8 cellular contexts compared by ENCODE assay signal in the genomic region with DNA sequence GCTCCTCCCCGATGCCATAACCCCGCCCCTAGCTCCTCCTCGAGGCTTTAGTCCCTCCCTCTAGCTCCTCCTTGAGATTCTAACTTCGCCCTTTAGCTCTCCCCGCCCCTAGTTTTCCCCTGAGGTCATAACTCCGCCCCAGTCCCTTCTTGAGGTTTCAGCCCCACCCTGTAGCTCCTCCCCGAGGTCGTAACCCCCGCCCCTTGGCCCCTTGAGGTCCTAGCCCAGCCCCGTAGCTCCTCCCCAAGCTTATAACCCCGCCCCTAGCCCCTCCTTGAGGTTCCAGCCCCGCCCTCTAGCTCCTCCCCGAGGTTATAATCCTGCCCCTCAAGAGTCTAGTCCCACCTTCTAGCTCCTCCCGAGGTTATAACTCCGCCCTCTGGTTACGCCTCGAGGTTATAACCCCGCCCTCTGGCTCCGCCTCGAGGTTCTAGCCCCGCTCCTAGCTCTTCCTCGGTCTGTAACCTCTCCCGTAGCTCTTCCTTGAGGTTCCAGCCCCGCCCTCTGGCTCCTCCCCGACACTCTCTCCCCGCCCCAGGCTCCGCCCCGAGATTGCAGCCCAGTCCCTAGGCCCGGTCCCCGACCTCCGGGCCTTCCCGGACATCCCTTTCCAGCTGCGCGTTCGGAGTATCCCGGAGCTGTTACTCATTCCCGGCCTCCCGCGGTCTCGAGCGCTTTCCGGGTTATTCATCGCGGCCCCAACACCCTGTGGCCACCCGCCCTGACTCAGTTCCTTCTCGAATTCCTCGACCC. TPM values are rescaled to one million over a fixed set of nuclear protein-coding genes. Genes with fewer than 3 reads are reported as not detected.
DNase-seq lines count a peak whose midpoint lies in the region; ATAC-seq and TF ChIP-seq lines count a peak whose summit lies in the region.

No MANE protein-coding gene starts in this region.

- peak overlapping the region; percentile 77 for H2AFZ ChIP-seq in parathyroid adenoma

- H3K9me3 ChIP-seq in adipocyte (ENCODE audit: control insufficient read depth, low read length) (no peaks in the 10 kb centered on the region), cardiac muscle cell (ENCODE audit: low read depth) (no peaks in the 10 kb centered on the region), parathyroid adenoma (ENCODE audit: control insufficient read depth, low read length) (no peaks in the 10 kb centered on the region), tibial nerve (no peaks in the 10 kb centered on the region)

- peak; percentile 88 for ATAC-seq in HG02588 (IDR thresholded peaks at IDR 0.05; ENCODE audit: unreplicated experiment)

- no peak for TF ChIP-seq CTCF in GM06990 (IDR thresholded peaks at IDR 0.05; ENCODE audit: insufficient read depth, low read length, poor library complexity, severe bottlenecking)
- TF ChIP-seq CTCF in cardiac muscle cell (IDR thresholded peaks at IDR 0.05; ENCODE audit: low read depth, low read length): no peak
- TF ChIP-seq CTCF in parathyroid adenoma (IDR thresholded peaks at IDR 0.05): no peak
- TF ChIP-seq CTCF in tibial nerve (IDR thresholded peaks at IDR 0.05): no peak

- TF ChIP-seq POLR2A in tibial nerve (IDR thresholded peaks at IDR 0.05): peak; percentile 61 to 82

- TF ChIP-seq EP300 in tibial nerve (IDR thresholded peaks at IDR 0.05): peak; percentile 53 to 89

- peak overlapping the region; percentile 95 for H3K9ac ChIP-seq in adipocyte (ENCODE audit: low read length)
- no peak overlapping the region for H3K9ac ChIP-seq in parathyroid adenoma

- H3K27me3 ChIP-seq in GM06990 (replicated peaks; ENCODE audit: control insufficient read depth, insufficient read depth, low read length) (no peaks in the 10 kb centered on the region; the same call in none of the 2 replicates), adipocyte (replicated peaks; ENCODE audit: control insufficient read depth, insufficient read depth, low read length) (no peaks in the 10 kb centered on the region), cardiac muscle cell (peaks cover 20% of the 10 kb centered on the region), parathyroid adenoma (ENCODE audit: control insufficient read depth, insufficient read depth, low read length) (no peaks in the 10 kb centered on the region), tibial nerve (no peaks in the 10 kb centered on the region)

- WGBS in tibial nerve, 2 donors: 1% methylated on average over 42 to 47 of the region's 47 CpGs

- no peaks in the 10 kb centered on the region for H3K36me3 ChIP-seq in GM06990 (ENCODE audit: control insufficient read depth, insufficient read depth, low read length)
- peaks cover 36% of the 10 kb centered on the region for H3K36me3 ChIP-seq in adipocyte (ENCODE audit: control insufficient read depth, insufficient read depth, low read length, severe bottlenecking)
- no peaks in the 10 kb centered on the region for H3K36me3 ChIP-seq in cardiac muscle cell
- H3K36me3 ChIP-seq in parathyroid adenoma (ENCODE audit: control insufficient read depth, insufficient read depth, low read length): no peaks in the 10 kb centered on the region
- peaks cover 0 to 34% (median 0%) of the 10 kb centered on the region in 3 donors for H3K36me3 ChIP-seq in tibial nerve

- peaks cover 24% of the 10 kb centered on the region for H3K4me1 ChIP-seq in adipocyte (ENCODE audit: control insufficient read depth, insufficient read depth, low read length)
- H3K4me1 ChIP-seq in cardiac muscle cell (ENCODE audit: low read depth): peaks cover 7% of the 10 kb centered on the region
- H3K4me1 ChIP-seq in parathyroid adenoma: no peaks in the 10 kb centered on the region
- H3K4me1 ChIP-seq in tibial nerve: peaks cover 0 to 36% (median 14%) of the 10 kb centered on the region in 4 donors

- H3K4me3 ChIP-seq in GM06990 (replicated peaks; ENCODE audit: low read depth, low read length) (peak overlapping the region; percentile 60), adipocyte (ENCODE audit: low read length) (peak overlapping the region; percentile 93), cardiac muscle cell (peak overlapping the region; percentile 28), parathyroid adenoma (ENCODE audit: low read depth, low read length) (peak overlapping the region; percentile 75), tibial nerve (peak overlapping the region; percentile 44 to 70 (median 64))

- H3K27ac ChIP-seq in cardiac muscle cell (no peak overlapping the region), parathyroid adenoma (peak overlapping the region; percentile 83), tibial nerve (peak overlapping the region; percentile 75 to 96 (median 92))

- peak; percentile 91 for DNase-seq in GM06990 (ENCODE audit: extremely low read depth, insufficient read length)
- DNase-seq in NCI-H1048 (lab: John Stamatoyannopoulos, UW): peak; percentile 89
- peak; percentile 73 to 90 for DNase-seq in SW 1271 (lab: John Stamatoyannopoulos, UW)
- peak; percentile 100 for DNase-seq in adipocyte (ENCODE audit: low read depth)
- DNase-seq in cardiac muscle cell (ENCODE audit: low read depth in 1 of 2, low spot score in 1 of 2): peak; percentile 99 to 100
- peak; percentile 99 for DNase-seq in tibial nerve (ENCODE audit: low spot score in 2 of 2)

- no peaks in the 10 kb centered on the region for H3K79me2 ChIP-seq in parathyroid adenoma

- peak overlapping the region; percentile 83 for H3K4me2 ChIP-seq in parathyroid adenoma (ENCODE audit: low read length)

RNA-seq across cellular contexts. Expression of a gene that starts 1.4 kb away (rescaled TPM):
- 2.0 and 7.5 TPM in 2 replicates for total RNA-seq in cardiac muscle cell
- polyA plus RNA-seq in cardiac muscle cell: 3.8 TPM in 2 replicates
- 10 to 100 TPM; 12.9 to 19.7 (median 16.4) TPM for total RNA-seq in tibial nerve

RNA-seq across cellular contexts. Expression of a gene that starts 28.9 kb away (rescaled TPM):
- total RNA-seq in cardiac muscle cell (40.5 and 59.6 TPM in 2 replicates), tibial nerve (100 to 1,000 TPM in 2 of 4 donors, 10 to 100 TPM in 2; 85.2 to 108 (median 102) TPM)
- 12.3 and 13.3 TPM in 2 replicates for polyA plus RNA-seq in cardiac muscle cell

RNA-seq across cellular contexts. Expression of a gene that starts 47.3 kb away (rescaled TPM):
- total RNA-seq in cardiac muscle cell: not detected in 2 replicates
- not detected in 2 replicates for polyA plus RNA-seq in cardiac muscle cell
- total RNA-seq in tibial nerve: not detected

RNA-seq across cellular contexts. Expression of a gene that starts 49.2 kb away (rescaled TPM):
- 87.2 and 135 TPM in 2 replicates for total RNA-seq in cardiac muscle cell
- 134 and 207 TPM in 2 replicates for polyA plus RNA-seq in cardiac muscle cell
- total RNA-seq in tibial nerve: 10 to 100 TPM; 38.1 to 61.1 (median 50.5) TPM

RNA-seq across cellular contexts. Expression of a gene that starts 56.7 kb away (rescaled TPM):
- total RNA-seq in cardiac muscle cell: 0.18 and 0.30 TPM in 2 replicates
- polyA plus RNA-seq in cardiac muscle cell: 0.50 TPM in 1 of 2 replicates, not detected in the other
- total RNA-seq in tibial nerve: under 1 TPM; 0.20 to 0.84 (median 0.52) TPM

Comparison
In these comparisons a context has a peak if more than half of its experiments do, and no peak if none do; other contexts are left out.
1. H3K4me3 ChIP-seq: peak in every context shown above with its lines; median percentile 93 in adipocyte; 75 in parathyroid adenoma; 64 in tibial nerve; 60 in GM06990; 28 in cardiac muscle cell.